In the genomic region with DNA sequence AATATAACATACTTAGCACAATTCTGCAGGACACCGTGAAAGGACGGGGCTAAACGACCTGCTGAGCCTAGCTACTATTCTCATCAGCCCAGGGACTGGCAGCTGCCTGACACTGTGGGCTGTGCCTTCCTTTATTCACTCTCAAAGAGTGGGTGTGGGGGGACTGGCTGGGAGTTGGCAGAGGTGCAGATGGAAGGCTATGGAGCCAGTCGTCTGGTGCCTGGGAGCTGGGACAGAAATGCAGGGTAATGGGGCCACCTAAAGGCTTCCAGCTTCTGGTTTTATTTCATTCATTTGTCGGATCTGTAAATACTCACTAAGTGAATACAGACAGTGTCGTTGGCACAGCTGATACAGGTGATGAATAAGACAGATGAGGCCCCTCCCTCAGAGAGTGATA, we compare ENCODE assay signal across 14 cellular contexts. TPM values are rescaled to one million over a fixed set of nuclear protein-coding genes. Genes with fewer than 3 reads are reported as not detected.
DNase-seq lines count a peak whose midpoint lies in the region; ATAC-seq and TF ChIP-seq lines count a peak whose summit lies in the region.
"Had no signal": no experiment of that assay in that cellular context is flagged by ENCODE, and none has a peak within 500 bp of the region (broad histone marks: within the 10 kb centered on the region; RNA-seq: fewer than 3 reads in every experiment).

No MANE protein-coding gene starts in this region.

- H3K27ac ChIP-seq in dorsolateral prefrontal cortex: peak overlapping the region in 17 of 59 donors; percentile 3 to 56 (median 41)
- H3K27ac ChIP-seq: GM23248, parathyroid adenoma had no signal

- intact Hi-C loops in dorsolateral prefrontal cortex (cut with DNase I): no loop called here

- ATAC-seq in GM19395 (IDR thresholded peaks at IDR 0.05; ENCODE audit: unreplicated experiment): no peak

- DNase-seq in DMS153 treated with DMSO at 0.1 percent for 48 hours (lab: John Stamatoyannopoulos, UW; ENCODE audit: unreplicated experiment) (peak; percentile 23), NCI-H345 treated with DMSO at 0.1 percent for 48 hours (lab: John Stamatoyannopoulos, UW; ENCODE audit: unreplicated experiment) (peak; percentile 60), dorsolateral prefrontal cortex (peak; percentile 14 to 69 (median 54)), nucleus accumbens (lab: John Stamatoyannopoulos, UW) (peak in 43 of 56 donors; percentile 5 to 68 (median 28)), AG08396 (ENCODE audit: low spot score) (no peak), SKM-1 treated with dmso at 0.1 percent for 144 hours (lab: John Stamatoyannopoulos, UW; ENCODE audit: unreplicated experiment) (no peak), amniotic stem cell (lab: John Stamatoyannopoulos, UW) (no peak)
- DNase-seq: activated CD4-positive, alpha-beta T cell treated with anti-CD3 and anti-CD28 coated beads for 1 hour; GM23248; kidney glomerular epithelial cell; MG63 had no signal

- peak in 28 of 56 donors; percentile 8 to 50 (median 27) for TF ChIP-seq CTCF in dorsolateral prefrontal cortex (IDR thresholded peaks at IDR 0.05 in 54 of 56, conservative IDR thresholded peaks at IDR 0.05 in 2 of 56; ENCODE audit: low read depth in 1 of 56, partially characterized antibody in 56 of 56)

- peak overlapping the region in 6 of 59 donors; percentile 5 to 17 (median 8) for H3K4me3 ChIP-seq in dorsolateral prefrontal cortex
- H3K4me3 ChIP-seq: adrenal gland, GM23248, MG63 had no signal

- H3K27me3 ChIP-seq in dorsolateral prefrontal cortex: no peaks in the 10 kb centered on the region
- H3K27me3 ChIP-seq: adrenal gland, MG63 had no signal

RNA-seq across cellular contexts. Expression of a gene that starts 56.0 kb away (rescaled TPM):
- 10 to 100 TPM; 27.9 to 60.5 (median 41.9) TPM for total RNA-seq in dorsolateral prefrontal cortex

Comparison
In these comparisons a context has a peak if more than half of its experiments do, and no peak if none do; other contexts are left out.
1. DNase-seq: peak in DMS153 treated with DMSO at 0.1 percent for 48 hours (single experiment), NCI-H345 treated with DMSO at 0.1 percent for 48 hours (single experiment), dorsolateral prefrontal cortex (10 of 10) and nucleus accumbens (43 of 56); none in AG08396 (single experiment), SKM-1 treated with dmso at 0.1 percent for 144 hours (single experiment) and amniotic stem cell (single experiment).